ENCODE assay signal across 8 cellular contexts in genomic region chr5:147223951-147224791, GRCh38. TPM values are rescaled to one million over a fixed set of nuclear protein-coding genes. Genes with fewer than 3 reads are reported as not detected.
DNase-seq lines count a peak whose midpoint lies in the region; ATAC-seq and TF ChIP-seq lines count a peak whose summit lies in the region.

No MANE protein-coding gene starts in this region.

- H3K27me3 ChIP-seq in BLaER1 = no peaks in the 10 kb centered on the region
- no peaks in the 10 kb centered on the region for H3K27me3 ChIP-seq in ascending aorta
- no peaks in the 10 kb centered on the region for H3K27me3 ChIP-seq in upper lobe of right lung

- H3K9me3 Mint-ChIP-seq in activated T-helper 2 cell treated with anti-CD3 and anti-CD28 coated beads, Interferon-gamma antibody, Interleukin-2, Interleukin-4, amounts not matched to agents 10 μg/mL and 5 μg/mL and 100 μg/mL, durations not matched to agents 14 hours and 24 hours and 36 hours = no peaks in the 10 kb centered on the region

- peak overlapping the region; percentile 46 for H3K4me2 ChIP-seq in BLaER1

- no peak overlapping the region for H3K27ac ChIP-seq in BLaER1
- no peak overlapping the region for H3K27ac ChIP-seq in ascending aorta
- no peak overlapping the region for H3K27ac ChIP-seq in upper lobe of right lung

- intact Hi-C loops in ascending aorta (cut with DNase I) (loop anchor here (1.0 to 5.0 kb wide), 3 partner anchors 146 to 353 kb away; no protein-coding TSS in a partner anchor), upper lobe of right lung (cut with DNase I) (loop anchor here (10.0 kb wide), 1 partner anchor 351 kb away; no protein-coding TSS in a partner anchor)
- intact Hi-C loops in activated T-helper 2 cell treated with anti-CD3 and anti-CD28 coated beads, Interferon-gamma antibody, Interleukin-2, Interleukin-4, amounts not matched to agents 10 μg/mL and 5 μg/mL and 100 μg/mL, durations not matched to agents 14 hours and 24 hours and 36 hours (cut with micrococcal nuclease) = no loop called here

- H3K4me1 ChIP-seq in BLaER1 (peaks cover 14% of the 10 kb centered on the region), ascending aorta (no peaks in the 10 kb centered on the region), upper lobe of right lung (no peaks in the 10 kb centered on the region)

- H3K36me3 ChIP-seq in BLaER1 = no peaks in the 10 kb centered on the region
- no peaks in the 10 kb centered on the region for H3K36me3 ChIP-seq in ascending aorta
- no peaks in the 10 kb centered on the region for H3K36me3 ChIP-seq in upper lobe of right lung

- no peak overlapping the region for H3K27ac Mint-ChIP-seq in activated T-helper 2 cell treated with anti-CD3 and anti-CD28 coated beads, Interferon-gamma antibody, Interleukin-2, Interleukin-4, amounts not matched to agents 10 μg/mL and 5 μg/mL and 100 μg/mL, durations not matched to agents 14 hours and 24 hours and 36 hours

- DNase-seq in NCI-H1694 (lab: John Stamatoyannopoulos, UW) (peak; percentile 15), ascending aorta (ENCODE audit: low spot score in 2 of 2) (no peak), iPS-NIHi7 (ENCODE audit: extremely low spot score) (peak; percentile 65), upper lobe of right lung (no peak)
- no peak for DNase-seq in activated T-helper 2 cell treated with anti-CD3 and anti-CD28 coated beads, Interferon-gamma antibody, Interleukin-2, Interleukin-4, amounts not matched to agents 10 μg/mL and 5 μg/mL and 100 μg/mL, durations not matched to agents 14 hours and 24 hours and 36 hours (ENCODE audit: low spot score)
- no peak for DNase-seq in activated effector memory CD4-positive, alpha-beta T cell treated with Interleukin-2 at 50 U/mL for 16 hours

- no peaks in the 10 kb centered on the region for H3K27me3 Mint-ChIP-seq in activated T-helper 2 cell treated with anti-CD3 and anti-CD28 coated beads, Interferon-gamma antibody, Interleukin-2, Interleukin-4, amounts not matched to agents 10 μg/mL and 5 μg/mL and 100 μg/mL, durations not matched to agents 14 hours and 24 hours and 36 hours (ENCODE audit: low read depth)

- H3K9me3 ChIP-seq in BLaER1 (peaks cover 25% of the 10 kb centered on the region; the same call in 1 of the 2 replicates), ascending aorta (peaks cover 0 to 2% of the 10 kb centered on the region in 2 donors), upper lobe of right lung (no peaks in the 10 kb centered on the region)

- H4K20me1 ChIP-seq in BLaER1 = no peaks in the 10 kb centered on the region

- H3K4me1 Mint-ChIP-seq in activated T-helper 2 cell treated with anti-CD3 and anti-CD28 coated beads, Interferon-gamma antibody, Interleukin-2, Interleukin-4, amounts not matched to agents 10 μg/mL and 5 μg/mL and 100 μg/mL, durations not matched to agents 14 hours and 24 hours and 36 hours (ENCODE audit: low read depth) = no peaks in the 10 kb centered on the region

- ATAC-seq in GM18909 (IDR thresholded peaks at IDR 0.05; ENCODE audit: poor library complexity, unreplicated experiment) = peak; percentile 75
- ATAC-seq in upper lobe of right lung = peak; percentile 85

- H3K4me3 Mint-ChIP-seq in activated T-helper 2 cell treated with anti-CD3 and anti-CD28 coated beads, Interferon-gamma antibody, Interleukin-2, Interleukin-4, amounts not matched to agents 10 μg/mL and 5 μg/mL and 100 μg/mL, durations not matched to agents 14 hours and 24 hours and 36 hours (ENCODE audit: low read depth) = no peak overlapping the region

- H3K4me3 ChIP-seq in BLaER1 = no peak overlapping the region
- no peak overlapping the region for H3K4me3 ChIP-seq in ascending aorta
- H3K4me3 ChIP-seq in upper lobe of right lung = no peak overlapping the region

- no peak overlapping the region for H3K9ac ChIP-seq in BLaER1

- no peaks in the 10 kb centered on the region for H3K36me3 Mint-ChIP-seq in activated T-helper 2 cell treated with anti-CD3 and anti-CD28 coated beads, Interferon-gamma antibody, Interleukin-2, Interleukin-4, amounts not matched to agents 10 μg/mL and 5 μg/mL and 100 μg/mL, durations not matched to agents 14 hours and 24 hours and 36 hours (ENCODE audit: low read depth)

- TF ChIP-seq CTCF in ascending aorta (IDR thresholded peaks at IDR 0.05) (peak; percentile 68 to 83 (median 74)), upper lobe of right lung (IDR thresholded peaks at IDR 0.05) (peak; percentile 75)

RNA-seq across cellular contexts. Expression of gene STK32A, which starts 10.7 kb away (rescaled TPM):
- total RNA-seq in ascending aorta = 6.2 TPM
- total RNA-seq in upper lobe of right lung = 10.2 TPM
- total RNA-seq in activated T-helper 2 cell treated with anti-CD3 and anti-CD28 coated beads, Interferon-gamma antibody, Interleukin-2, Interleukin-4, amounts not matched to agents 10 μg/mL and 5 μg/mL and 100 μg/mL, durations not matched to agents 14 hours and 24 hours and 36 hours = not detected in 2 replicates

Comparison
In these comparisons a context has a peak if more than half of its experiments do, and no peak if none do; other contexts are left out.
1. DNase-seq: peak in NCI-H1694 (single experiment) and iPS-NIHi7 (single experiment); none in ascending aorta (0 of 2), upper lobe of right lung (single experiment), activated T-helper 2 cell treated with anti-CD3 and anti-CD28 coated beads, Interferon-gamma antibody, Interleukin-2, Interleukin-4, amounts not matched to agents 10 μg/mL and 5 μg/mL and 100 μg/mL, durations not matched to agents 14 hours and 24 hours and 36 hours (single experiment) and activated effector memory CD4-positive, alpha-beta T cell treated with Interleukin-2 at 50 U/mL for 16 hours (single experiment).